In genomic region chr9:118305371-118305770, GRCh38 we compare ENCODE assay signal across 22 cellular contexts.
"Had no signal": no experiment of that assay in that cellular context is flagged by ENCODE, and none has a peak within 500 bp of the region (broad histone marks: within the 10 kb centered on the region; RNA-seq: fewer than 3 reads in every experiment).

No MANE protein-coding gene starts in this region.

- H3K27me3 Mint-ChIP-seq: activated naive CD8-positive, alpha-beta T cell treated with anti-CD3 and anti-CD28 coated beads for 36 hours; central memory CD8-positive, alpha-beta T cell; naive thymus-derived CD8-positive, alpha-beta T cell; progenitor cell of endocrine pancreas had no signal

- H3K9me3 ChIP-seq: breast epithelium, gastroesophageal sphincter, heart right ventricle, testis, uterus had no signal

- ATAC-seq: activated T-cell treated with anti-CD3 and anti-CD28 coated beads, Interleukin-2, amount 50 U/mL, for 4 hours; gastroesophageal sphincter; heart right ventricle; left cardiac atrium; naive thymus-derived CD8-positive, alpha-beta T cell; WTC11 had no signal

- DNase-seq: activated CD8-positive, alpha-beta memory T cell treated with anti-CD3 and anti-CD28 coated beads, Interleukin-2, amount 50 U/mL, for 48 hours; activated naive CD4-positive, alpha-beta T cell treated with Interleukin-2 at 50 U/mL for 16 hours; activated naive CD8-positive, alpha-beta T cell treated with anti-CD3 and anti-CD28 coated beads for 36 hours; activated T-cell treated with anti-CD3 and anti-CD28 coated beads, Interleukin-2, amount 50 U/mL, for 4 hours; heart right ventricle; islet precursor cell; left cardiac atrium; mesendoderm; naive thymus-derived CD8-positive, alpha-beta T cell; retina; stimulated activated CD4-positive, alpha-beta T cell treated with anti-CD3 and anti-CD28 coated beads, Interleukin-2, amount 100 ng/mL, for 48 hours; stimulated activated naive CD4-positive, alpha-beta T cell; T-helper 9 cell; testis; trophoblast cell; uterus had no signal

- H3K4me3 ChIP-seq: breast epithelium, gastroesophageal sphincter, heart right ventricle, testis, uterus had no signal

- H3K27ac Mint-ChIP-seq: activated naive CD8-positive, alpha-beta T cell treated with anti-CD3 and anti-CD28 coated beads for 36 hours; naive thymus-derived CD8-positive, alpha-beta T cell; progenitor cell of endocrine pancreas; WTC11 had no signal

- H3K27ac ChIP-seq: breast epithelium, epithelial cell of prostate, gastroesophageal sphincter, heart right ventricle, testis, uterus had no signal

- H3K36me3 ChIP-seq: breast epithelium, gastroesophageal sphincter, heart right ventricle, uterus had no signal

- H3K4me3 Mint-ChIP-seq: activated naive CD8-positive, alpha-beta T cell treated with anti-CD3 and anti-CD28 coated beads for 36 hours; activated T-cell treated with anti-CD3 and anti-CD28 coated beads, Interleukin-2, amount 50 U/mL, for 4 hours; central memory CD8-positive, alpha-beta T cell; naive thymus-derived CD8-positive, alpha-beta T cell; WTC11 had no signal

- H3K4me1 ChIP-seq: breast epithelium, gastroesophageal sphincter, heart right ventricle, testis, uterus had no signal

- H3K36me3 Mint-ChIP-seq: activated naive CD8-positive, alpha-beta T cell treated with anti-CD3 and anti-CD28 coated beads for 36 hours; naive thymus-derived CD8-positive, alpha-beta T cell; WTC11 had no signal

- H3K4me1 Mint-ChIP-seq: activated naive CD8-positive, alpha-beta T cell treated with anti-CD3 and anti-CD28 coated beads for 36 hours; central memory CD8-positive, alpha-beta T cell; WTC11 had no signal

- H3K27me3 ChIP-seq: breast epithelium, gastroesophageal sphincter, heart right ventricle, testis, uterus had no signal

- H3K9me3 Mint-ChIP-seq: central memory CD8-positive, alpha-beta T cell; WTC11 had no signal
